17 cellular contexts compared by ENCODE assay signal in the genomic region with DNA sequence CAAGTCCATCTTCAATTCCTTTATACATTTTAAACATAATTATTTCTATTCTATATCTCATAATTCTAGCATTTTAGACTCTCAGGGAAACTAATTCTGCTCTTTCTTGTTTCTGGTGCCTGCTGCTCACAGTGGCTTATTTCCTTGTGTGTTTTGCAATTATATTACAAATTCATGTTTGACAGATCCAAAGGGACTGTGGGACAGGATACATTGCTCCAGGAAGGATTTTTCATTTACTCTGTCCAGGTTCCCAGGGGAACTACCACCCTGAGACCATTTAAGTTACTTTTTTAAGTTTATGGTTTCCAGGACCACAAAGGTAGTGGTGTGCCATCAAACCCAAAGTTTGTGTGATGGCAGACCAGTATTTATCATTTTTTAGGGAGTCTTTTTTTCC. TPM values are rescaled to one million over a fixed set of nuclear protein-coding genes. Genes with fewer than 3 reads are reported as not detected.
A peak's percentile ranks its signal among the peaks of the same experiment; 100 is the strongest.
DNase-seq lines count a peak whose midpoint lies in the region; ATAC-seq and TF ChIP-seq lines count a peak whose summit lies in the region.
"Had no signal": no experiment of that assay in that cellular context is flagged by ENCODE, and none has a peak within 500 bp of the region (broad histone marks: within the 10 kb centered on the region; RNA-seq: fewer than 3 reads in every experiment).

No MANE protein-coding gene starts in this region.

- H2BK12ac ChIP-seq in mesenchymal stem cell (ENCODE audit: low read length in 2 of 2): no peak overlapping the region

- H2AK5ac ChIP-seq in mesenchymal stem cell (ENCODE audit: low read length, severe bottlenecking): peak overlapping the region; percentile 15

- no peak for ATAC-seq in HG02973 (IDR thresholded peaks at IDR 0.05; ENCODE audit: unreplicated experiment)
- no peak for ATAC-seq in T-cell (replicated peaks in 1 of 4)
- ATAC-seq: CD8-positive, alpha-beta T cell; HCT116 had no signal

- no peak overlapping the region for H2BK5ac ChIP-seq in mesenchymal stem cell (ENCODE audit: low read depth, low read length, poor library complexity, severe bottlenecking)

- H3K36me3 Mint-ChIP-seq in T-cell: no peaks in the 10 kb centered on the region
- H3K36me3 Mint-ChIP-seq: CD4-positive, CD25-positive, alpha-beta regulatory T cell; CD8-positive, alpha-beta T cell had no signal

- H3K79me2 ChIP-seq in osteoblast (ENCODE audit: insufficient read depth, low read length): no peaks in the 10 kb centered on the region

- H3K36me3 ChIP-seq in BLaER1 (no peaks in the 10 kb centered on the region), mesenchymal stem cell (ENCODE audit: control insufficient read depth in 1 of 2, insufficient read depth in 2 of 2, low read depth in 1 of 2, low read length in 2 of 2) (no peaks in the 10 kb centered on the region), osteoblast (ENCODE audit: insufficient read depth, low read length) (no peaks in the 10 kb centered on the region)

- no peaks in the 10 kb centered on the region for H3K4me1 Mint-ChIP-seq in T-cell
- H3K4me1 Mint-ChIP-seq: CD4-positive, CD25-positive, alpha-beta regulatory T cell had no signal

- no peak overlapping the region for H3K23ac ChIP-seq in mesenchymal stem cell (ENCODE audit: low read length in 2 of 2)

- H2AFZ ChIP-seq in mesenchymal stem cell (ENCODE audit: low read depth, low read length) (no peak overlapping the region), osteoblast (ENCODE audit: low read length) (no peak overlapping the region)
- H2AFZ ChIP-seq: GM23248 had no signal

- no peak overlapping the region for H3K4me3 ChIP-seq in BLaER1
- H3K4me3 ChIP-seq in mesenchymal stem cell (ENCODE audit: insufficient read depth in 1 of 2, low read depth in 1 of 2, low read length in 2 of 2): no peak overlapping the region
- H3K4me3 ChIP-seq in osteoblast (ENCODE audit: insufficient read depth, low read length): no peak overlapping the region
- H3K4me3 ChIP-seq: GM23248 had no signal

- H3K9ac ChIP-seq in BLaER1 (no peak overlapping the region), mesenchymal stem cell (ENCODE audit: low read length) (no peak overlapping the region)
- H3K9ac ChIP-seq: GM23248 had no signal

- TF ChIP-seq CTCF in osteoblast (IDR thresholded peaks at IDR 0.05; ENCODE audit: extremely low read depth, low read depth, low read length): no peak

- H3K27ac Mint-ChIP-seq in T-cell: no peak overlapping the region
- H3K27ac Mint-ChIP-seq: CD4-positive, CD25-positive, alpha-beta regulatory T cell; CD8-positive, alpha-beta T cell had no signal

- CTCF ChIA-PET in T-cell (lab: Charles Lee): no interaction called here

- H3K27ac ChIP-seq in BLaER1: no peak overlapping the region
- peak overlapping the region; percentile 81 for H3K27ac ChIP-seq in mesenchymal stem cell (ENCODE audit: low read length, poor library complexity, severe bottlenecking)
- H3K27ac ChIP-seq in osteoblast (ENCODE audit: low read depth, low read length): no peak overlapping the region
- H3K27ac ChIP-seq: C4-2B, GM23248 had no signal

- no peak overlapping the region for H3K18ac ChIP-seq in mesenchymal stem cell (ENCODE audit: low read depth in 1 of 2, low read length in 2 of 2)

- H3K4ac ChIP-seq in mesenchymal stem cell (ENCODE audit: low read depth in 1 of 2, low read length in 2 of 2): no peak overlapping the region

- no peak overlapping the region for H2BK120ac ChIP-seq in mesenchymal stem cell (ENCODE audit: low read depth, low read length)

- peaks cover 8% of the 10 kb centered on the region for H3K27me3 ChIP-seq in BLaER1
- H3K27me3 ChIP-seq in mesenchymal stem cell (ENCODE audit: control insufficient read depth in 1 of 2, insufficient read depth in 1 of 2, low read length in 2 of 2): no peaks in the 10 kb centered on the region
- no peaks in the 10 kb centered on the region for H3K27me3 ChIP-seq in osteoblast (ENCODE audit: insufficient read depth, low read length)

- no peaks in the 10 kb centered on the region for H3K79me1 ChIP-seq in mesenchymal stem cell (replicated peaks; ENCODE audit: low read length, poor library complexity, severe bottlenecking)

- H4K20me1 ChIP-seq in BLaER1 (no peaks in the 10 kb centered on the region; the same call in 1 of the 2 replicates), osteoblast (ENCODE audit: insufficient read depth, low read length) (no peaks in the 10 kb centered on the region)

- peak; percentile 42 for DNase-seq in NCI-H69 (lab: John Stamatoyannopoulos, UW)
- DNase-seq in mesenchymal stem cell: no peak
- peak; percentile 6 for DNase-seq in osteoblast (ENCODE audit: insufficient read length, low spot score, missing footprints)
- no peak for DNase-seq in GM19240 (ENCODE audit: insufficient read length, low spot score)
- no peak for DNase-seq in retina
- DNase-seq in T-cell: no peak
- DNase-seq: Caco-2; CD4-positive, CD25-positive, alpha-beta regulatory T cell; CD8-positive, alpha-beta T cell; DMS153; DND-41; GM23248; H7 had no signal

- no peaks in the 10 kb centered on the region for H3K9me3 Mint-ChIP-seq in T-cell
- H3K9me3 Mint-ChIP-seq: CD8-positive, alpha-beta T cell had no signal

- H3K9me3 ChIP-seq in BLaER1: no peaks in the 10 kb centered on the region
- H3K9me3 ChIP-seq in mesenchymal stem cell (ENCODE audit: control insufficient read depth, low read length): no peaks in the 10 kb centered on the region
- H3K9me3 ChIP-seq in osteoblast (ENCODE audit: low read depth, low read length): no peaks in the 10 kb centered on the region
- H3K9me3 ChIP-seq: Caco-2 had no signal

- H3K4me1 ChIP-seq in BLaER1 (peaks cover 9% of the 10 kb centered on the region), mesenchymal stem cell (ENCODE audit: control insufficient read depth, insufficient read depth, low read depth, low read length) (peaks cover 5% of the 10 kb centered on the region), osteoblast (ENCODE audit: insufficient read depth, low read length) (peaks cover 6% of the 10 kb centered on the region)
- H3K4me1 ChIP-seq: Caco-2 had no signal

- peaks cover 13 to 20% of the 10 kb centered on the region in 2 donors for H3K27me3 Mint-ChIP-seq in T-cell

- no peak overlapping the region for H4K8ac ChIP-seq in mesenchymal stem cell (ENCODE audit: low read length)

- POLR2A ChIA-PET in T-cell (lab: Charles Lee): no interaction called here

- H3K14ac ChIP-seq in mesenchymal stem cell (ENCODE audit: low read length in 2 of 2): no peak overlapping the region

- peak overlapping the region; percentile 40; the same call in 1 of the 2 replicates for H3K4me2 ChIP-seq in BLaER1
- no peak overlapping the region for H3K4me2 ChIP-seq in mesenchymal stem cell (ENCODE audit: low read length, poor library complexity, severe bottlenecking)
- H3K4me2 ChIP-seq in osteoblast (ENCODE audit: insufficient read depth, low read length): no peak overlapping the region

- no peak overlapping the region for H3K4me3 Mint-ChIP-seq in T-cell
- H3K4me3 Mint-ChIP-seq: CD4-positive, CD25-positive, alpha-beta regulatory T cell; CD8-positive, alpha-beta T cell had no signal

- no peak overlapping the region for H4K91ac ChIP-seq in mesenchymal stem cell (ENCODE audit: low read length)

- H2BK15ac ChIP-seq in mesenchymal stem cell (ENCODE audit: low read depth, poor library complexity, severe bottlenecking): no peak overlapping the region

RNA-seq across cellular contexts. Expression of gene TTC39A, which starts 6.6 kb away (rescaled TPM):
- polyA plus RNA-seq in mesenchymal stem cell (2013, experiment 1 of 2): 2.3 TPM
- 2.4 TPM for polyA plus RNA-seq in mesenchymal stem cell (2013, experiment 2 of 2)
- total RNA-seq in osteoblast: 0.72 and 0.88 TPM in 2 replicates
- total RNA-seq in T-cell: under 1 TPM in 1 of 5 donors, not detected in 4; 0.36 TPM
- total RNA-seq: CD4-positive, CD25-positive, alpha-beta regulatory T cell; CD8-positive, alpha-beta T cell; GM23248 had no signal

Comparison
In these comparisons a context has a peak if more than half of its experiments do, and no peak if none do; other contexts are left out.
1. DNase-seq: peak in NCI-H69 (single experiment) and osteoblast (single experiment); none in mesenchymal stem cell (single experiment), GM19240 (single experiment), retina (single experiment) and T-cell (0 of 34).